Comparison of ENCODE assay signal across 22 cellular contexts in genomic region chr2:233551491-233551890, GRCh38.
"Had no signal": no experiment of that assay in that cellular context is flagged by ENCODE, and none has a peak within 500 bp of the region (broad histone marks: within the 10 kb centered on the region; RNA-seq: fewer than 3 reads in every experiment).

No MANE protein-coding gene starts in this region.

- H3K27ac ChIP-seq: dorsolateral prefrontal cortex, left lung, prostate gland, right atrium auricular region, skin epidermis, thoracic aorta, tibial nerve, upper lobe of left lung, uterus had no signal

- H3K4me3 ChIP-seq: dorsolateral prefrontal cortex, left lung, mucosa of descending colon, prostate gland, right atrium auricular region, skin epidermis, thoracic aorta, tibial nerve, upper lobe of left lung, uterus had no signal

- H3K4me1 ChIP-seq: left lung, prostate gland, right atrium auricular region, tibial nerve, upper lobe of left lung, uterus had no signal

- H3K27me3 ChIP-seq: dorsolateral prefrontal cortex, left lung, right atrium auricular region, tibial nerve, upper lobe of left lung, uterus had no signal

- DNase-seq: dorsolateral prefrontal cortex; effector CD4-positive, alpha-beta T cell; hypothalamus; immature natural killer cell; islet precursor cell; left cardiac atrium; left lung; mesenchymal stem cell; mucosa of descending colon; naive B cell; nucleus accumbens; stimulated activated CD4-positive, alpha-beta T cell treated with anti-CD3 and anti-CD28 coated beads, Interleukin-15, amount 100 ng/mL, for 24 hours; stimulated activated CD4-positive, alpha-beta T cell treated with anti-CD3 and anti-CD28 coated beads, Interleukin-2, amount 100 ng/mL, for 48 hours; stimulated activated naive B cell treated with anti-CD40 and anti-IgM and Interleukin-4, amounts not matched to agents 10 μg/mL and 1 μg/mL and 100 μg/mL, for 72 hours; upper lobe of left lung; uterus had no signal

- H3K36me3 ChIP-seq: prostate gland, uterus had no signal

- H3K9me3 ChIP-seq: left lung, mucosa of descending colon, prostate gland, right atrium auricular region, thoracic aorta, tibial nerve, upper lobe of left lung, uterus had no signal

- ATAC-seq: left cardiac atrium; left lung; mucosa of descending colon; natural killer cell treated with Interleukin-12 subunit alpha and Interleukin-12 subunit beta and Interleukin-15 and Interleukin-18, amount 100 ng/mL, for 72 hours; stimulated activated naive B cell treated with anti-CD40 and anti-IgM and Interleukin-4, amounts not matched to agents 10 μg/mL and 1 μg/mL and 100 μg/mL, for 72 hours had no signal
